10 cellular contexts compared by ENCODE assay signal in the genomic region with DNA sequence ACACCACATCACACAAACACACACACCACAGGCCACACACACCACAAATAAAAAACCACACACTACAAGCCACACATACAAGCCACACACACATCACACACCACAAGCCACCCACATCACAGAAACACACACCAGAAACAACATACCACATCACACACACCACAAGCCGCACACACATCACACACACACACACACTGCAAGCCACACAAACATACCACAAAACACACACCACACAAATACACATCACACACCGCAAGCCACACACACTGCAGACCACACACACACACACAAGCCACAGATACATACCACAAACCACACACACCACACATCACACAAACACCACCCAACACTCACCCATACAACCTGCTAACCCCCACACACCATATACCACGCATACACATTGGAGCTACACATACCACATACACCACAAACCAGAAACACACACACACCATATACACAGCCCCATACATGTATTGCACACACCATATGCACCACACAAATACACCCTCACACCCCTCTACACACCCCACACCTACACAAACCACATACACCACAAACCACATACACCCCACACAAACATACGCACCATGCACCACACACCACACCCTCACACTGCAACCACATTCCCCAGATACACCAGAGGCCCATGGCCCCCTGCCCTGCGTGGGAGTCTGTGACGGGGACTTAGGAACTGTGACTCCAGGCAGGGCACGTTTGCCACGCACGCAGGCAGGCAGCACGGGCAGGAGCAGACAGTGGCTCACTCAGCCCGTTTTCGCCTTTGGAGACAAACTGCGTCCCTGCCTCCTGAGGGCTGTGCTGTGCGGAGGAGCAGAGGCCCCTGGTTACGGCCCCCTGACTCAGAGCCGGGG. TPM values are rescaled to one million over a fixed set of nuclear protein-coding genes. Genes with fewer than 3 reads are reported as not detected.
DNase-seq lines count a peak whose midpoint lies in the region; ATAC-seq, FAIRE-seq and TF ChIP-seq lines count a peak whose summit lies in the region.
"Had no signal": no experiment of that assay in that cellular context is flagged by ENCODE, and none has a peak within 500 bp of the region (broad histone marks: within the 10 kb centered on the region; RNA-seq: fewer than 3 reads in every experiment).

No MANE protein-coding gene starts in this region.

- H3K27me3 Mint-ChIP-seq in natural killer cell (ENCODE audit: low read depth in 2 of 2) (peaks cover 0 to 3% of the 10 kb centered on the region in 2 donors), type B pancreatic cell (no peaks in the 10 kb centered on the region)
- peaks cover 0 to 8% of the 10 kb centered on the region in 2 donors for H3K27me3 Mint-ChIP-seq in natural killer cell treated with Interleukin-12 subunit alpha and Interleukin-12 subunit beta and Interleukin-15 and Interleukin-18, amount 100 ng/mL, for 72 hours

- intact Hi-C loops in natural killer cell (cut with micrococcal nuclease), result no loop called here

- no peak for TF ChIP-seq CTCF in natural killer cell (IDR thresholded peaks at IDR 0.05)
- TF ChIP-seq CTCF in keratinocyte (optimal IDR thresholded peaks at IDR 0.05 in 1 of 3, IDR thresholded peaks at IDR 0.05 in 1 of 3, conservative IDR thresholded peaks at IDR 0.05 in 1 of 3; ENCODE audit: extremely low read depth in 1 of 3, insufficient read depth in 2 of 3, low read length in 3 of 3), result no peak
- TF ChIP-seq CTCF in type B pancreatic cell (conservative IDR thresholded peaks at IDR 0.05), result no peak

- H3K4me1 ChIP-seq in keratinocyte (ENCODE audit: control insufficient read depth, extremely low read depth, insufficient read depth, low read length), result no peaks in the 10 kb centered on the region

- FAIRE-seq in keratinocyte (lab: Jason Lieb, UNC), result no peak

- no peak overlapping the region for H3K4me3 ChIP-seq in keratinocyte (ENCODE audit: control insufficient read depth in 2 of 3, extremely low read depth in 1 of 3, insufficient read depth in 2 of 3, low read depth in 1 of 3, low read length in 3 of 3)
- H3K4me3 ChIP-seq: prostate gland had no signal

- H3K27ac ChIP-seq in keratinocyte (ENCODE audit: control insufficient read depth, insufficient read depth, low read length), result no peak overlapping the region
- H3K27ac ChIP-seq: prostate gland had no signal

- no peaks in the 10 kb centered on the region for H3K36me3 ChIP-seq in keratinocyte (ENCODE audit: control insufficient read depth in 2 of 2, extremely low read depth in 1 of 2, insufficient read depth in 2 of 2, low read length in 2 of 2)
- H3K36me3 ChIP-seq: prostate gland had no signal

- no peaks in the 10 kb centered on the region for H3K79me2 ChIP-seq in keratinocyte (ENCODE audit: control insufficient read depth, insufficient read depth, low read length)

- H3K9me3 ChIP-seq in keratinocyte (ENCODE audit: control insufficient read depth, low read depth, low read length), result no peaks in the 10 kb centered on the region
- H3K9me3 ChIP-seq: prostate gland had no signal

- no peaks in the 10 kb centered on the region for H3K9me3 Mint-ChIP-seq in natural killer cell
- no peaks in the 10 kb centered on the region for H3K9me3 Mint-ChIP-seq in natural killer cell treated with Interleukin-12 subunit alpha and Interleukin-12 subunit beta and Interleukin-15 and Interleukin-18, amount 100 ng/mL, for 72 hours
- no peaks in the 10 kb centered on the region for H3K9me3 Mint-ChIP-seq in type B pancreatic cell

- H3K27me3 ChIP-seq in keratinocyte (ENCODE audit: control insufficient read depth, extremely low read depth, insufficient read depth, low read length), result peaks cover 13% of the 10 kb centered on the region

- no peak overlapping the region for H3K9ac ChIP-seq in keratinocyte (ENCODE audit: control insufficient read depth, extremely low read depth, insufficient read depth, low read length)

- H2AFZ ChIP-seq in keratinocyte (ENCODE audit: control insufficient read depth, low read length), result no peak overlapping the region

- dilution Hi-C loops in keratinocyte (cut with MboI; ENCODE audit: extremely low pct_ligation_motif_present, low sequenced_read_pairs), result no loop called here

- no peaks in the 10 kb centered on the region for H3K9me1 ChIP-seq in keratinocyte (ENCODE audit: control insufficient read depth, extremely low read depth, insufficient read depth, low read length)

- H4K20me1 ChIP-seq in keratinocyte (ENCODE audit: control insufficient read depth, extremely low read depth, insufficient read depth, low read length), result no peaks in the 10 kb centered on the region

- H3K4me2 ChIP-seq in keratinocyte (ENCODE audit: control insufficient read depth, extremely low read depth, insufficient read depth, low read depth, low read length), result peak overlapping the region; percentile 28

- DNase-seq in natural killer cell (no peak), amniotic epithelial cell (ENCODE audit: low read depth) (peak; percentile 68), keratinocyte (ENCODE audit: low read depth, low spot score) (no peak), type B pancreatic cell (ENCODE audit: extremely low spot score, unreplicated experiment) (peak; percentile 62), occipital lobe (lab: John Stamatoyannopoulos, UW) (no peak)
- no peak for DNase-seq in natural killer cell treated with Interleukin-12 subunit alpha and Interleukin-12 subunit beta and Interleukin-15 and Interleukin-18, amount 100 ng/mL, for 72 hours (ENCODE audit: low spot score)

- H3K27ac Mint-ChIP-seq in natural killer cell (no peak overlapping the region), type B pancreatic cell (no peak overlapping the region)
- H3K27ac Mint-ChIP-seq in natural killer cell treated with Interleukin-12 subunit alpha and Interleukin-12 subunit beta and Interleukin-15 and Interleukin-18, amount 100 ng/mL, for 72 hours, result no peak overlapping the region

- H3K4me3 Mint-ChIP-seq in natural killer cell (no peak overlapping the region), type B pancreatic cell (no peak overlapping the region)
- H3K4me3 Mint-ChIP-seq in natural killer cell treated with Interleukin-12 subunit alpha and Interleukin-12 subunit beta and Interleukin-15 and Interleukin-18, amount 100 ng/mL, for 72 hours, result no peak overlapping the region

- ATAC-seq in natural killer cell (peak; percentile 23 to 46 (median 33)), HG03520 (IDR thresholded peaks at IDR 0.05; ENCODE audit: unreplicated experiment) (no peak), GM19397 (IDR thresholded peaks at IDR 0.05; ENCODE audit: unreplicated experiment) (no peak)
- ATAC-seq in natural killer cell treated with Interleukin-12 subunit alpha and Interleukin-12 subunit beta and Interleukin-15 and Interleukin-18, amount 100 ng/mL, for 72 hours, result no peak

- H3K36me3 Mint-ChIP-seq in natural killer cell (no peaks in the 10 kb centered on the region), type B pancreatic cell (peaks cover 3% of the 10 kb centered on the region)
- H3K36me3 Mint-ChIP-seq in natural killer cell treated with Interleukin-12 subunit alpha and Interleukin-12 subunit beta and Interleukin-15 and Interleukin-18, amount 100 ng/mL, for 72 hours, result no peaks in the 10 kb centered on the region

- peaks cover 0 to 3% of the 10 kb centered on the region in 2 donors for H3K4me1 Mint-ChIP-seq in natural killer cell
- peaks cover 0 to 3% of the 10 kb centered on the region in 2 donors for H3K4me1 Mint-ChIP-seq in natural killer cell treated with Interleukin-12 subunit alpha and Interleukin-12 subunit beta and Interleukin-15 and Interleukin-18, amount 100 ng/mL, for 72 hours (ENCODE audit: low read depth in 2 of 2)
- H3K4me1 Mint-ChIP-seq in type B pancreatic cell (ENCODE audit: unreplicated experiment), result no peaks in the 10 kb centered on the region

RNA-seq across cellular contexts. Expression of a gene that starts 52.7 kb away (rescaled TPM):
- 10 to 100 TPM; 26.3 to 31.0 (median 30.4) TPM for total RNA-seq in natural killer cell
- 10 to 100 TPM; 39.4 to 43.9 TPM for total RNA-seq in natural killer cell treated with Interleukin-12 subunit alpha and Interleukin-12 subunit beta and Interleukin-15 and Interleukin-18, amount 100 ng/mL, for 72 hours
- 15.3 to 25.9 TPM (median 20.0 TPM) in 3 replicates for polyA plus RNA-seq in keratinocyte
- 5.2 TPM for polyA plus RNA-seq in keratinocyte (2011; ENCODE audit: low read depth)
- polyA plus RNA-seq in keratinocyte (2011; cell fraction: cytosol; rRNA removed), result 7.0 and 12.6 TPM in 2 replicates
- 28.7 and 32.8 TPM in 2 replicates for polyA plus RNA-seq in keratinocyte (2011; cell fraction: nucleus; rRNA removed)
- 10.4 and 13.3 TPM in 2 replicates for polyA plus RNA-seq in keratinocyte (2012; ENCODE audit: low replicate concordance)
- 28.3 to 43.5 TPM (median 32.7 TPM) in 3 replicates for polyA minus RNA-seq in keratinocyte
- polyA minus RNA-seq in keratinocyte (2011; cell fraction: cytosol; rRNA and poly(A)+ RNA removed), result 13.2 TPM
- polyA minus RNA-seq in keratinocyte (2011; cell fraction: nucleus; rRNA and poly(A)+ RNA removed), result 24.9 and 35.8 TPM in 2 replicates
- total RNA-seq in type B pancreatic cell (ENCODE audit: low replicate concordance), result 25.1 and 36.1 TPM in 2 replicates
- total RNA-seq in occipital lobe, result 13.9 TPM

RNA-seq across cellular contexts. Expression of a gene that starts 55.2 kb away (rescaled TPM):
- total RNA-seq in natural killer cell (not detected), type B pancreatic cell (ENCODE audit: low replicate concordance) (not detected in 2 replicates), occipital lobe (0.31 TPM)
- total RNA-seq in natural killer cell treated with Interleukin-12 subunit alpha and Interleukin-12 subunit beta and Interleukin-15 and Interleukin-18, amount 100 ng/mL, for 72 hours, result not detected
- polyA plus RNA-seq in keratinocyte, result not detected in 3 replicates
- polyA plus RNA-seq in keratinocyte (2011; ENCODE audit: low read depth), result not detected
- polyA plus RNA-seq in keratinocyte (2011; cell fraction: cytosol; rRNA removed), result not detected in 2 replicates
- not detected in 2 replicates for polyA plus RNA-seq in keratinocyte (2011; cell fraction: nucleus; rRNA removed)
- polyA plus RNA-seq in keratinocyte (2012; ENCODE audit: low replicate concordance), result not detected in 2 replicates
- not detected in 3 replicates for polyA minus RNA-seq in keratinocyte
- not detected for polyA minus RNA-seq in keratinocyte (2011; cell fraction: cytosol; rRNA and poly(A)+ RNA removed)
- not detected in 2 replicates for polyA minus RNA-seq in keratinocyte (2011; cell fraction: nucleus; rRNA and poly(A)+ RNA removed)
- total RNA-seq: lung microvascular endothelial cell had no signal

Comparison
In these comparisons a context has a peak if more than half of its experiments do, and no peak if none do; other contexts are left out.
1. ATAC-seq: peak in natural killer cell (3 of 3); none in natural killer cell treated with Interleukin-12 subunit alpha and Interleukin-12 subunit beta and Interleukin-15 and Interleukin-18, amount 100 ng/mL, for 72 hours (0 of 2), HG03520 (single experiment) and GM19397 (single experiment).
2. DNase-seq: peak in amniotic epithelial cell (single experiment) and type B pancreatic cell (single experiment); none in natural killer cell (single experiment), natural killer cell treated with Interleukin-12 subunit alpha and Interleukin-12 subunit beta and Interleukin-15 and Interleukin-18, amount 100 ng/mL, for 72 hours (single experiment), keratinocyte (single experiment) and occipital lobe (single experiment).